29 cellular contexts compared by ENCODE assay signal in the genomic region with DNA sequence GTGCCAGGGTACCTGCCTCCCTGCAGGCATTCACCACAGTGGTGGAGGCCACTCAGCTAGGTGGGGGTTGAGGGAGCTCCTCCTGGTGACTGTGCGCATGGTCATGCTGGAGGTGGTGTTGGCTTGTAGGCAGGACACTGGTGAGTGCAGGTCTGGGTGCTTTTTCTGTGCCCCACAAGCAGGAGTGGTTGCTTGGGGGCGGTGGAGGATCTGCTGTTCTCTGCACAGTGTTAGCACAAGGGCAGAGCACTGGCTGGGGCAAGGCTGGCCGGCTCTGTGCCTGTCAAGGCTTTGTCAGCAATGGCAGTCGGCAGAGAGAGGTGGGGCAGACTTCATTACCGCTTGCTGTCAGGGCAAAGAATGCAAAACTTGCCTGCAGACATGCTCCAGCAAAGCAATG.
"Had no signal": no experiment of that assay in that cellular context is flagged by ENCODE, and none has a peak within 500 bp of the region (broad histone marks: within the 10 kb centered on the region; RNA-seq: fewer than 3 reads in every experiment).

No MANE protein-coding gene starts in this region.

- H3K9me3 ChIP-seq: ovary, psoas muscle, right lobe of liver, sigmoid colon, suprapubic skin, testis, tibial artery, transverse colon, uterus had no signal

- H3K27me3 ChIP-seq: ovary, right lobe of liver, sigmoid colon, suprapubic skin, testis, tibial artery, transverse colon, uterus had no signal

- H3K4me3 ChIP-seq: ovary, psoas muscle, right lobe of liver, sigmoid colon, suprapubic skin, testis, tibial artery, transverse colon, uterus had no signal

- H2AFZ ChIP-seq: parathyroid adenoma had no signal

- H3K36me3 Mint-ChIP-seq: stimulated activated memory B cell treated with anti-CD40 and anti-IgM and Interleukin-4, amounts not matched to agents 10 μg/mL and 1 μg/mL and 100 μg/mL, for 72 hours; type B pancreatic cell had no signal

- H3K9ac ChIP-seq: parathyroid adenoma had no signal

- H3K4me3 Mint-ChIP-seq: naive B cell; naive thymus-derived CD8-positive, alpha-beta T cell; natural killer cell treated with Interleukin-12 subunit alpha and Interleukin-12 subunit beta and Interleukin-15 and Interleukin-18, amount 100 ng/mL, for 72 hours; nephron progenitor cell; neural crest cell; stimulated activated memory B cell treated with anti-CD40 and anti-IgM and Interleukin-4, amounts not matched to agents 10 μg/mL and 1 μg/mL and 100 μg/mL, for 72 hours; stimulated activated naive CD8-positive, alpha-beta T cell treated with anti-CD3 and anti-CD28 coated beads, Interleukin-15, amount 100 ng/mL, for 72 hours; type B pancreatic cell had no signal

- DNase-seq: naive B cell; naive thymus-derived CD8-positive, alpha-beta T cell; nephron progenitor cell; occipital lobe; ovary; psoas muscle; right cardiac atrium; right lobe of liver; sigmoid colon; small intestine; stimulated activated CD4-positive, alpha-beta T cell treated with anti-CD3 and anti-CD28 coated beads, Interleukin-15, amount 100 ng/mL, for 24 hours; stimulated activated CD4-positive, alpha-beta T cell treated with anti-CD3 and anti-CD28 coated beads, Interleukin-2, amount 100 ng/mL, for 24 hours; stimulated activated CD4-positive, alpha-beta T cell treated with anti-CD3 and anti-CD28 coated beads, Interleukin-2, amount 100 ng/mL, for 48 hours; stimulated activated CD4-positive, alpha-beta T cell treated with anti-CD3 and anti-CD28 coated beads, Interleukin-4, amount 100 ng/mL, for 24 hours; stimulated activated naive CD4-positive, alpha-beta T cell; stimulated activated naive CD8-positive, alpha-beta T cell treated with anti-CD3 and anti-CD28 coated beads, Interleukin-15, amount 100 ng/mL, for 72 hours; stimulated activated naive CD8-positive, alpha-beta T cell treated with anti-CD3 and anti-CD28 coated beads, Interleukin-15, Interleukin-2, amounts not matched to agents 100 U/mL and 50 U/mL, for 24 hours; substantia nigra; testis; tibial artery; transverse colon; uterus had no signal

- H3K27ac ChIP-seq: ovary, parathyroid adenoma, psoas muscle, right lobe of liver, sigmoid colon, suprapubic skin, testis, tibial artery, transverse colon, uterus had no signal

- H3K4me1 ChIP-seq: parathyroid adenoma, psoas muscle, right lobe of liver, sigmoid colon, suprapubic skin, testis, tibial artery, transverse colon, uterus had no signal

- FAIRE-seq: small intestine had no signal

- H3K79me2 ChIP-seq: parathyroid adenoma had no signal

- H3K36me3 ChIP-seq: ovary, right lobe of liver, sigmoid colon, suprapubic skin, tibial artery, transverse colon, uterus had no signal

- H3K4me1 Mint-ChIP-seq: naive B cell; naive thymus-derived CD8-positive, alpha-beta T cell; nephron progenitor cell; neural crest cell; stimulated activated memory B cell treated with anti-CD40 and anti-IgM and Interleukin-4, amounts not matched to agents 10 μg/mL and 1 μg/mL and 100 μg/mL, for 72 hours; stimulated activated naive CD8-positive, alpha-beta T cell treated with anti-CD3 and anti-CD28 coated beads, Interleukin-15, amount 100 ng/mL, for 72 hours had no signal

- ATAC-seq: naive thymus-derived CD8-positive, alpha-beta T cell; natural killer cell treated with Interleukin-12 subunit alpha and Interleukin-12 subunit beta and Interleukin-15 and Interleukin-18, amount 100 ng/mL, for 72 hours; psoas muscle; right cardiac atrium; stimulated activated memory B cell treated with anti-CD40 and anti-IgM and Interleukin-4, amounts not matched to agents 10 μg/mL and 1 μg/mL and 100 μg/mL, for 72 hours; stimulated activated naive CD8-positive, alpha-beta T cell treated with anti-CD3 and anti-CD28 coated beads, Interleukin-15, amount 100 ng/mL, for 72 hours; stimulated activated naive CD8-positive, alpha-beta T cell treated with anti-CD3 and anti-CD28 coated beads, Interleukin-15, Interleukin-2, amounts not matched to agents 100 U/mL and 50 U/mL, for 24 hours had no signal

- H3K27ac Mint-ChIP-seq: naive B cell; naive thymus-derived CD8-positive, alpha-beta T cell; natural killer cell treated with Interleukin-12 subunit alpha and Interleukin-12 subunit beta and Interleukin-15 and Interleukin-18, amount 100 ng/mL, for 72 hours; nephron progenitor cell; progenitor cell of endocrine pancreas; stimulated activated memory B cell treated with anti-CD40 and anti-IgM and Interleukin-4, amounts not matched to agents 10 μg/mL and 1 μg/mL and 100 μg/mL, for 72 hours; stimulated activated naive CD8-positive, alpha-beta T cell treated with anti-CD3 and anti-CD28 coated beads, Interleukin-15, amount 100 ng/mL, for 72 hours; type B pancreatic cell had no signal
